In the genomic region with DNA sequence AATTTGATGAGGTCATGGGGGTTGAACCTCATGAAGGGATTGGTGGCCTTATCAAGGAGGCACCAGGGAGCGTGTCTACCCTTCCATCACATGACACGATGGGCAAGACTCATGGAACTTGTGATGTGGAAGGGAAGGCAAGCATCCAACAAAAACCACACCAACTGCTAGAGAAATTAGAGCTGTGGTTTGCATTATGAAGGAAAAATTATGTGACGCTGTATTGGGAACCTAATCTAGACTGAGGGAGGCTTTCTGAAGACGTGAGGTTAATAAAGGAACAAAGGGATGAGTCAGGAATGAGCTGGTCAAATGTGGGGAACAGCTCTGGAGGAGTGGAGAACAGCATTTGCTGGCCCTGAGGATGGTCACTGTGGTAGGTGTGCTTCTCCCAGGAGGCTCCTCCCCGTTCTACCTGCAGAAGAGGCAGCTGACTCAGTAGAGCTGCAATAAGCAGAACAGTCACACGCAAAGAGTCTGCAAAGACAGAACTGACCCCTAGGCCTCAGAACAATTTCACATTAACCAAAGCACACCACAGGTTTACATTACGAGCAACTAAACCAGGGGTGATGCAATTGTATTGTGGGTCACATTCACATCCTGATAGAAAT, we compare ENCODE assay signal across 17 cellular contexts.
DNase-seq lines count a peak whose midpoint lies in the region; ATAC-seq, FAIRE-seq and TF ChIP-seq lines count a peak whose summit lies in the region.
"Had no signal": no experiment of that assay in that cellular context is flagged by ENCODE, and none has a peak within 500 bp of the region (broad histone marks: within the 10 kb centered on the region; RNA-seq: fewer than 3 reads in every experiment).

No MANE protein-coding gene starts in this region.

- DNase-seq in EH (ENCODE audit: low read depth) = peak; percentile 80
- DNase-seq in LHCN-M2 (ENCODE audit: low read depth) = peak; percentile 99
- peak; percentile 74 for DNase-seq in choroid plexus epithelial cell (ENCODE audit: low read depth)
- no peak for DNase-seq in left lung
- no peak for DNase-seq in DMS153 treated with DMSO at 0.1 percent for 48 hours (lab: John Stamatoyannopoulos, UW; ENCODE audit: unreplicated experiment)
- no peak for DNase-seq in GM12892 (ENCODE audit: insufficient read length)
- no peak for DNase-seq in COR-L47 (lab: John Stamatoyannopoulos, UW)
- DNase-seq: activated CD8-positive, alpha-beta T cell treated with anti-CD3 and anti-CD28 coated beads, Interleukin-2, amount 10 ng/mL, durations not matched to agents 7 days and 5 days; activated naive CD4-positive, alpha-beta T cell treated with Interleukin-2 at 50 U/mL for 16 hours; Karpas-422; kidney; NCI-H2029 treated with DMSO at 0.1 percent for 48 hours; NK-92 treated with Interleukin-12 subunit alpha and Interleukin-12 subunit beta, amount 100 ng/mL, for 24 hours had no signal

- no peaks in the 10 kb centered on the region for H3K27me3 ChIP-seq in left lung
- H3K27me3 ChIP-seq: gastroesophageal sphincter, right lobe of liver had no signal

- H3K27ac ChIP-seq in left lung = no peak overlapping the region
- H3K27ac ChIP-seq: gastroesophageal sphincter, right lobe of liver had no signal

- intact Hi-C loops in left lung (cut with DNase I) = no loop called here

- FAIRE-seq in GM12892 (lab: Jason Lieb, UNC) = no peak
- FAIRE-seq: colon, kidney had no signal

- no peak for TF ChIP-seq CTCF in choroid plexus epithelial cell (conservative IDR thresholded peaks at IDR 0.05; ENCODE audit: low read depth, low read length)
- no peak for TF ChIP-seq CTCF in left lung (IDR thresholded peaks at IDR 0.05)

- H3K4me3 ChIP-seq in choroid plexus epithelial cell (ENCODE audit: low read depth, low read length) (no peak overlapping the region), left lung (no peak overlapping the region)
- H3K4me3 ChIP-seq: gastroesophageal sphincter, right lobe of liver had no signal

- ATAC-seq in left lung (peak; percentile 56), HG03039 (IDR thresholded peaks at IDR 0.05; ENCODE audit: unreplicated experiment) (no peak)
- ATAC-seq: activated CD8-positive, alpha-beta T cell treated with anti-CD3 and anti-CD28 coated beads, Interleukin-2, amount 10 ng/mL, durations not matched to agents 7 days and 5 days; gastroesophageal sphincter; right lobe of liver had no signal

- no peak for TF ChIP-seq POLR2A in GM12892 (IDR thresholded peaks at IDR 0.05; ENCODE audit: low read depth, low read length)

- no peaks in the 10 kb centered on the region for H3K9me3 ChIP-seq in left lung
- H3K9me3 ChIP-seq: gastroesophageal sphincter, right lobe of liver had no signal

- no peaks in the 10 kb centered on the region for H3K4me1 ChIP-seq in left lung
- H3K4me1 ChIP-seq: right lobe of liver had no signal

- H3K36me3 ChIP-seq in left lung = no peaks in the 10 kb centered on the region
- H3K36me3 ChIP-seq: right lobe of liver had no signal

Comparison
In these comparisons a context has a peak if more than half of its experiments do, and no peak if none do; other contexts are left out.
1. DNase-seq: peak in EH (single experiment), LHCN-M2 (single experiment) and choroid plexus epithelial cell (single experiment); none in left lung (0 of 2), DMS153 treated with DMSO at 0.1 percent for 48 hours (single experiment), GM12892 (single experiment) and COR-L47 (single experiment).